Comparison of ENCODE assay signal across 9 cellular contexts in genomic region chr5:124902097-124902821, GRCh38.
DNase-seq lines count a peak whose midpoint lies in the region; ATAC-seq, FAIRE-seq and TF ChIP-seq lines count a peak whose summit lies in the region.
"Had no signal": no experiment of that assay in that cellular context is flagged by ENCODE, and none has a peak within 500 bp of the region (broad histone marks: within the 10 kb centered on the region; RNA-seq: fewer than 3 reads in every experiment).

No MANE protein-coding gene starts in this region.

- TF ChIP-seq POLR2A in right lobe of liver (IDR thresholded peaks at IDR 0.05), result no peak
- TF ChIP-seq POLR2A in HepG2 (IDR thresholded peaks at IDR 0.05; ENCODE audit: insufficient read depth in 1 of 2, low read depth in 2 of 2, low read length in 2 of 2), result no peak

- peak overlapping the region; percentile 58 for H3K27ac Mint-ChIP-seq in activated naive CD8-positive, alpha-beta T cell treated with anti-CD3 and anti-CD28 coated beads for 36 hours
- H3K27ac Mint-ChIP-seq in natural killer cell, result peak overlapping the region; percentile 80 to 84
- H3K27ac Mint-ChIP-seq: dendritic cell treated with granulocyte-macrophage colony-stimulating factor and Interleukin-4, amounts not matched to agents 40 ng/mL and 50 ng/mL, for 4 days had no signal

- no peaks in the 10 kb centered on the region for H4K20me1 ChIP-seq in HepG2 (ENCODE audit: insufficient read depth, low read length)

- peaks cover 20% of the 10 kb centered on the region for H3K27me3 Mint-ChIP-seq in activated naive CD8-positive, alpha-beta T cell treated with anti-CD3 and anti-CD28 coated beads for 36 hours
- H3K27me3 Mint-ChIP-seq in natural killer cell (ENCODE audit: low read depth in 2 of 2), result no peaks in the 10 kb centered on the region
- H3K27me3 Mint-ChIP-seq: dendritic cell treated with granulocyte-macrophage colony-stimulating factor and Interleukin-4, amounts not matched to agents 40 ng/mL and 50 ng/mL, for 4 days had no signal

- no peak overlapping the region for H3K4me2 ChIP-seq in HepG2 (ENCODE audit: low read depth, low read length)

- FAIRE-seq in HepG2 (lab: Jason Lieb, UNC), result no peak

- DNase-seq in right lobe of liver (no peak), HepG2 (ENCODE audit: low spot score) (no peak), NCI-H1417 (lab: John Stamatoyannopoulos, UW) (peak; percentile 31 to 73 (median 59)), natural killer cell (no peak), WERI-Rb-1 (no peak)
- peak; percentile 37 for DNase-seq in activated naive CD8-positive, alpha-beta T cell treated with anti-CD3 and anti-CD28 coated beads for 36 hours
- DNase-seq in activated CD4-positive, alpha-beta T cell treated with anti-CD3 and anti-CD28 coated beads, Interleukin-2, amount 50 U/mL, for 48 hours, result no peak

- no peaks in the 10 kb centered on the region for H3K27me3 ChIP-seq in right lobe of liver
- no peaks in the 10 kb centered on the region for H3K27me3 ChIP-seq in HepG2 (ENCODE audit: control insufficient read depth in 1 of 2, insufficient read depth in 2 of 2, low read length in 2 of 2)
- no peaks in the 10 kb centered on the region for H3K27me3 ChIP-seq in WERI-Rb-1 (ENCODE audit: insufficient read depth, low read depth, severe bottlenecking)

- no peak overlapping the region for H2AFZ ChIP-seq in HepG2 (ENCODE audit: low read length)

- peak in 3 of 4 donors; percentile 30 to 58 (median 36) for ATAC-seq in right lobe of liver
- ATAC-seq in HepG2, result no peak
- ATAC-seq in HG02642 (IDR thresholded peaks at IDR 0.05; ENCODE audit: poor library complexity, unreplicated experiment), result peak; percentile 99
- peak; percentile 82 to 96 (median 92) for ATAC-seq in natural killer cell

- CTCF ChIA-PET in HepG2 (lab: Yijun Ruan, JAX; ENCODE audit: low intra/inter-chr PET ratio, low total read pairs), result no interaction called here

- TF ChIP-seq CTCF in right lobe of liver (IDR thresholded peaks at IDR 0.05) (no peak), HepG2 (CRISPR knock-in tag; IDR thresholded peaks at IDR 0.05) (no peak), natural killer cell (IDR thresholded peaks at IDR 0.05) (no peak), WERI-Rb-1 (IDR thresholded peaks at IDR 0.05; ENCODE audit: low read depth, low read length) (no peak)

- H3K9ac ChIP-seq in HepG2 (ENCODE audit: insufficient read depth, low read depth, low read length), result no peak overlapping the region

- in situ Hi-C loops in HepG2 (cut with HindIII; ENCODE audit: extremely low pct_ligation_motif_present, low pct_unique_long_range_greater_than_20kb), result no loop called here

- H3K4me1 ChIP-seq in right lobe of liver (peaks cover 0 to 13% (median 4%) of the 10 kb centered on the region in 4 donors), HepG2 (ENCODE audit: insufficient read depth, low read length) (peaks cover 17% of the 10 kb centered on the region)

- H3K9me3 ChIP-seq in right lobe of liver (no peaks in the 10 kb centered on the region), HepG2 (ENCODE audit: low read length) (no peaks in the 10 kb centered on the region), WERI-Rb-1 (ENCODE audit: severe bottlenecking) (no peaks in the 10 kb centered on the region)

- no peaks in the 10 kb centered on the region for H3K36me3 Mint-ChIP-seq in activated naive CD8-positive, alpha-beta T cell treated with anti-CD3 and anti-CD28 coated beads for 36 hours
- H3K36me3 Mint-ChIP-seq in natural killer cell, result peaks cover 5% of the 10 kb centered on the region

- no peak overlapping the region for H3K4me3 Mint-ChIP-seq in activated naive CD8-positive, alpha-beta T cell treated with anti-CD3 and anti-CD28 coated beads for 36 hours
- H3K4me3 Mint-ChIP-seq in natural killer cell, result peak overlapping the region; percentile 68
- H3K4me3 Mint-ChIP-seq: dendritic cell treated with granulocyte-macrophage colony-stimulating factor and Interleukin-4, amounts not matched to agents 40 ng/mL and 50 ng/mL, for 4 days had no signal

- peaks cover 18% of the 10 kb centered on the region for H3K4me1 Mint-ChIP-seq in activated naive CD8-positive, alpha-beta T cell treated with anti-CD3 and anti-CD28 coated beads for 36 hours
- peaks cover 32% of the 10 kb centered on the region in 2 donors for H3K4me1 Mint-ChIP-seq in natural killer cell

- H3K4me3 ChIP-seq in right lobe of liver (no peak overlapping the region), HepG2 (replicated peaks in 1 of 3; ENCODE audit: insufficient read depth in 1 of 3, low read depth in 2 of 3, low read length in 3 of 3) (no peak overlapping the region), WERI-Rb-1 (ENCODE audit: low read depth, low read length) (no peak overlapping the region)

- POLR2A ChIA-PET in HepG2 (lab: Yijun Ruan, JAX), result no interaction called here

- no peak for TF ChIP-seq RAD21 in HepG2 (CRISPR knock-in tag; IDR thresholded peaks at IDR 0.05)

- intact Hi-C loops in right lobe of liver (cut with DNase I), result no loop called here
- intact Hi-C loops in HepG2 (cut with micrococcal nuclease; ENCODE audit: unreplicated experiment), result loop anchor here (10.0 kb wide), 1 partner anchor 237 kb away; no protein-coding TSS in a partner anchor
- intact Hi-C loops in natural killer cell (cut with micrococcal nuclease), result no loop called here

- H3K36me3 ChIP-seq in right lobe of liver (no peaks in the 10 kb centered on the region), HepG2 (replicated peaks in 1 of 2; ENCODE audit: control insufficient read depth in 1 of 2, insufficient read depth in 2 of 2, low read length in 2 of 2) (no peaks in the 10 kb centered on the region), WERI-Rb-1 (no peaks in the 10 kb centered on the region)

- H3K9me3 Mint-ChIP-seq in activated naive CD8-positive, alpha-beta T cell treated with anti-CD3 and anti-CD28 coated beads for 36 hours, result no peaks in the 10 kb centered on the region
- H3K9me3 Mint-ChIP-seq in natural killer cell, result no peaks in the 10 kb centered on the region
- H3K9me3 Mint-ChIP-seq: dendritic cell treated with granulocyte-macrophage colony-stimulating factor and Interleukin-4, amounts not matched to agents 40 ng/mL and 50 ng/mL, for 4 days had no signal

- WGBS in right lobe of liver (ENCODE audit: insufficient coverage, low coverage, low lambda C conversion rate, missing lambda C conversion rate), result 44% methylated on average over 4 of the region's 5 CpGs
- WGBS in HepG2 (ENCODE audit: low lambda C conversion rate), result 35% methylated on average over 4 of the region's 5 CpGs

- no peaks in the 10 kb centered on the region for H3K79me2 ChIP-seq in HepG2 (ENCODE audit: insufficient read depth, low read length)

- TF ChIP-seq EP300 in HepG2 (IDR thresholded peaks at IDR 0.05; ENCODE audit: low read depth in 2 of 2, low read length in 2 of 2) (no peak), HepG2 (CRISPR knock-in tag; IDR thresholded peaks at IDR 0.05; ENCODE audit: borderline replicate concordance) (no peak)

- H3K27ac ChIP-seq in right lobe of liver (no peak overlapping the region), HepG2 (ENCODE audit: extremely low read length, insufficient read depth, low read length) (no peak overlapping the region), WERI-Rb-1 (no peak overlapping the region)

- BruUV-seq in HepG2 (replicated peaks; lab: Mats Ljungman, UMichigan), result no TSS peak

TF ChIP-seq in HepG2, 621 proteins besides CTCF, POLR2A, EP300 and RAD21 (continues in another document):
- TF ChIP-seq ZBTB37 (CRISPR knock-in tag; IDR thresholded peaks at IDR 0.05) (no peak), ZBTB10 (CRISPR knock-in tag; IDR thresholded peaks at IDR 0.05; ENCODE audit: borderline replicate concordance) (no peak)

Comparison
In these comparisons a context has a peak if more than half of its experiments do, and no peak if none do; other contexts are left out.
1. DNase-seq: peak in NCI-H1417 (3 of 3) and activated naive CD8-positive, alpha-beta T cell treated with anti-CD3 and anti-CD28 coated beads for 36 hours (single experiment); none in right lobe of liver (0 of 3), HepG2 (single experiment), natural killer cell (single experiment), WERI-Rb-1 (single experiment) and activated CD4-positive, alpha-beta T cell treated with anti-CD3 and anti-CD28 coated beads, Interleukin-2, amount 50 U/mL, for 48 hours (0 of 2).